ENCODE assay signal across 1 cellular context in genomic region chr14:86712727-86713126, GRCh38.
TF ChIP-seq lines count a peak whose summit lies in the region.

No MANE protein-coding gene starts in this region.

TF ChIP-seq in H1, 55 proteins besides CTCF, POLR2A, EP300 and RAD21:
- no peak for TF ChIP-seq SIX5 (IDR thresholded peaks at IDR 0.05; ENCODE audit: low read depth, low read length)
- TF ChIP-seq TEAD4 (IDR thresholded peaks at IDR 0.05; ENCODE audit: low read depth, low read length): peak; percentile 36; the same call in 1 of the 2 replicates
- TF ChIP-seq GTF2F1 (IDR thresholded peaks at IDR 0.05; ENCODE audit: borderline replicate concordance, low read depth, low read length): no peak
- no peak for TF ChIP-seq JUN (IDR thresholded peaks at IDR 0.05; ENCODE audit: low read depth, low read length)
- TF ChIP-seq PHF8 (conservative IDR thresholded peaks at IDR 0.05; ENCODE audit: low read depth, low read length): no peak
- TF ChIP-seq EGR1 (IDR thresholded peaks at IDR 0.05; ENCODE audit: borderline replicate concordance, low read depth, low read length): no peak
- TF ChIP-seq KDM4A (IDR thresholded peaks at IDR 0.05; ENCODE audit: low read depth, low read length, severe bottlenecking): no peak
- no peak for TF ChIP-seq RFX5 (IDR thresholded peaks at IDR 0.05; ENCODE audit: borderline replicate concordance, low read depth, low read length)
